ENCODE assay signal across 9 cellular contexts in the genomic region with DNA sequence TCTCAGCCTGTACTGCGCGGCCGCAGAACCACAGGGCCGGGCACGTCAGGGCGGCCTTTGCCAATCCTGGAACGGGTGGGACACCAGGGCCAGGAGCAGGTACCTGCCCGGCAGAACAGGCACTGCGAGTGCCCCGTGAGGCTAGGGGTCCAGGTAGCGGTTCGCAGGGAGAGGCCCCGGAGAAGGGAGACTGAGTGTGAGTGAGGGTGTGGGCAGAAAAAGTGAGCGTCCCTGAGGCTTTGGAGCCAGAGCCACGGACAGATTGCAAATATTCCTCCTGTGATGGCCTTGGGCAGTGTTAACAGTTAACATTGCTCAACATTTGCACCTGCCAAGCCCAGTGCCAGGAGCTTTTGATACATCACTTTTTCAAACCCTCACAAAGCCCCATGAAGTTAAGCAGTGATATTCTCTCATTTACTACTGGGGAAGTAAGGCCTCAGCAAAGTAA. TPM values are rescaled to one million over a fixed set of nuclear protein-coding genes. Genes with fewer than 3 reads are reported as not detected.
DNase-seq lines count a peak whose midpoint lies in the region; ATAC-seq, FAIRE-seq and TF ChIP-seq lines count a peak whose summit lies in the region.
"Had no signal": no experiment of that assay in that cellular context is flagged by ENCODE, and none has a peak within 500 bp of the region (broad histone marks: within the 10 kb centered on the region; RNA-seq: fewer than 3 reads in every experiment).

No MANE protein-coding gene starts in this region.

- no peak overlapping the region for H3K27ac Mint-ChIP-seq in activated naive CD4-positive, alpha-beta T cell treated with anti-CD3 and anti-CD28 coated beads, Interleukin-2, amount 50 U/mL, for 24 hours

- peak overlapping the region; percentile 43 for H3K4me3 ChIP-seq in colonic mucosa
- peak overlapping the region; percentile 69 for H3K4me3 ChIP-seq in mucosa of rectum (ENCODE audit: low read length in 2 of 2)
- H3K4me3 ChIP-seq in upper lobe of right lung: peak overlapping the region; percentile 60
- no peak overlapping the region for H3K4me3 ChIP-seq in MG63

- no peaks in the 10 kb centered on the region for H3K9me3 ChIP-seq in colonic mucosa
- no peaks in the 10 kb centered on the region for H3K9me3 ChIP-seq in mucosa of rectum (ENCODE audit: control insufficient read depth in 2 of 2, low read length in 2 of 2)
- no peaks in the 10 kb centered on the region for H3K9me3 ChIP-seq in upper lobe of right lung
- no peaks in the 10 kb centered on the region for H3K9me3 ChIP-seq in MG63

- no peak for FAIRE-seq in urothelium cell line (lab: Jason Lieb, UNC)

- H3K27me3 Mint-ChIP-seq in activated naive CD4-positive, alpha-beta T cell treated with anti-CD3 and anti-CD28 coated beads, Interleukin-2, amount 50 U/mL, for 24 hours: no peaks in the 10 kb centered on the region

- no peaks in the 10 kb centered on the region for H3K27me3 ChIP-seq in colonic mucosa
- H3K27me3 ChIP-seq in mucosa of rectum (ENCODE audit: control insufficient read depth in 2 of 2, insufficient read depth in 2 of 2, low read length in 2 of 2): peaks cover 0 to 5% of the 10 kb centered on the region in 2 donors
- no peaks in the 10 kb centered on the region for H3K27me3 ChIP-seq in upper lobe of right lung
- H3K27me3 ChIP-seq in MG63: no peaks in the 10 kb centered on the region

- peak overlapping the region; percentile 77 for H3K4me3 Mint-ChIP-seq in activated naive CD4-positive, alpha-beta T cell treated with anti-CD3 and anti-CD28 coated beads, Interleukin-2, amount 50 U/mL, for 24 hours

- no peak overlapping the region for H3K27ac ChIP-seq in colonic mucosa
- no peak overlapping the region for H3K27ac ChIP-seq in mucosa of rectum (ENCODE audit: low read depth in 2 of 2, low read length in 2 of 2)
- peak overlapping the region; percentile 55 for H3K27ac ChIP-seq in upper lobe of right lung

- peak overlapping the region in 1 of 2 donors; percentile 43 for H3K9ac ChIP-seq in colonic mucosa (ENCODE audit: low read depth in 2 of 2, low read length in 2 of 2)
- H3K9ac ChIP-seq in mucosa of rectum (ENCODE audit: low read depth in 1 of 2, low read length in 2 of 2): peak overlapping the region in 1 of 2 donors; percentile 65

- no peaks in the 10 kb centered on the region for H3K9me3 Mint-ChIP-seq in activated naive CD4-positive, alpha-beta T cell treated with anti-CD3 and anti-CD28 coated beads, Interleukin-2, amount 50 U/mL, for 24 hours

- H3K4me1 ChIP-seq in colonic mucosa (peaks cover 4% of the 10 kb centered on the region), mucosa of rectum (ENCODE audit: control insufficient read depth in 2 of 2, insufficient read depth in 2 of 2, low read length in 2 of 2) (peaks cover 11 to 13% of the 10 kb centered on the region in 2 donors), upper lobe of right lung (peaks cover 19% of the 10 kb centered on the region)

- no peak for TF ChIP-seq CTCF in colonic mucosa (IDR thresholded peaks at IDR 0.05)
- TF ChIP-seq CTCF in upper lobe of right lung (IDR thresholded peaks at IDR 0.05): no peak

- ATAC-seq in upper lobe of right lung (peak; percentile 4), GM18870 (IDR thresholded peaks at IDR 0.05; ENCODE audit: unreplicated experiment) (no peak)

- intact Hi-C loops in colonic mucosa (cut with DNase I): no loop called here
- intact Hi-C loops in upper lobe of right lung (cut with DNase I): no loop called here

- peaks cover 17% of the 10 kb centered on the region for H3K4me1 Mint-ChIP-seq in activated naive CD4-positive, alpha-beta T cell treated with anti-CD3 and anti-CD28 coated beads, Interleukin-2, amount 50 U/mL, for 24 hours

- H3K36me3 Mint-ChIP-seq in activated naive CD4-positive, alpha-beta T cell treated with anti-CD3 and anti-CD28 coated beads, Interleukin-2, amount 50 U/mL, for 24 hours: peaks cover 8% of the 10 kb centered on the region

- H3K36me3 ChIP-seq in colonic mucosa (no peaks in the 10 kb centered on the region), mucosa of rectum (ENCODE audit: control insufficient read depth in 2 of 2, insufficient read depth in 2 of 2, low read length in 2 of 2) (peaks cover 12 to 15% of the 10 kb centered on the region in 2 donors), upper lobe of right lung (peaks cover 33% of the 10 kb centered on the region), MG63 (no peaks in the 10 kb centered on the region)

- DNase-seq in activated naive CD4-positive, alpha-beta T cell treated with anti-CD3 and anti-CD28 coated beads, Interleukin-2, amount 50 U/mL, for 16 hours: no peak
- DNase-seq in colonic mucosa (no peak), upper lobe of right lung (no peak), MG63 (no peak), urothelium cell line (ENCODE audit: low spot score) (no peak)

RNA-seq across cellular contexts. Expression of a gene that starts 0.5 kb away (rescaled TPM):
- total RNA-seq in colonic mucosa (under 1 TPM in 1 of 2 donors, not detected in 1; 0.96 TPM), upper lobe of right lung (1.4 TPM)
- not detected in 2 replicates for total RNA-seq in MG63 (2014; rRNA removed; shearing (Covaris generic); ENCODE audit: low replicate concordance)

RNA-seq across cellular contexts. Expression of a gene that starts 17.9 kb away (rescaled TPM):
- total RNA-seq in colonic mucosa: 10 to 100 TPM; 23.3 to 40.3 TPM
- 30.4 TPM for total RNA-seq in upper lobe of right lung
- total RNA-seq in MG63 (2014; rRNA removed; shearing (Covaris generic); ENCODE audit: low replicate concordance): 17.7 and 33.5 TPM in 2 replicates

RNA-seq across cellular contexts. Expression of a gene that starts 23.3 kb away (rescaled TPM):
- 10 to 100 TPM; 38.5 to 49.7 TPM for total RNA-seq in colonic mucosa
- 24.1 TPM for total RNA-seq in upper lobe of right lung
- total RNA-seq in MG63 (2014; rRNA removed; shearing (Covaris generic); ENCODE audit: low replicate concordance): 27.4 and 37.3 TPM in 2 replicates

RNA-seq across cellular contexts. Expression of a gene that starts 31.8 kb away (rescaled TPM):
- total RNA-seq in colonic mucosa (10 to 100 TPM; 31.1 to 47.9 TPM), upper lobe of right lung (63.7 TPM)
- 25.2 and 27.2 TPM in 2 replicates for total RNA-seq in MG63 (2014; rRNA removed; shearing (Covaris generic); ENCODE audit: low replicate concordance)

RNA-seq across cellular contexts. Expression of a gene that starts 45.2 kb away (rescaled TPM):
- not detected for total RNA-seq in colonic mucosa
- total RNA-seq in upper lobe of right lung: 5.0 TPM
- not detected in 2 replicates for total RNA-seq in MG63 (2014; rRNA removed; shearing (Covaris generic); ENCODE audit: low replicate concordance)
- total RNA-seq: pulmonary artery endothelial cell had no signal
